ENCODE assay signal across 20 cellular contexts in the genomic region with DNA sequence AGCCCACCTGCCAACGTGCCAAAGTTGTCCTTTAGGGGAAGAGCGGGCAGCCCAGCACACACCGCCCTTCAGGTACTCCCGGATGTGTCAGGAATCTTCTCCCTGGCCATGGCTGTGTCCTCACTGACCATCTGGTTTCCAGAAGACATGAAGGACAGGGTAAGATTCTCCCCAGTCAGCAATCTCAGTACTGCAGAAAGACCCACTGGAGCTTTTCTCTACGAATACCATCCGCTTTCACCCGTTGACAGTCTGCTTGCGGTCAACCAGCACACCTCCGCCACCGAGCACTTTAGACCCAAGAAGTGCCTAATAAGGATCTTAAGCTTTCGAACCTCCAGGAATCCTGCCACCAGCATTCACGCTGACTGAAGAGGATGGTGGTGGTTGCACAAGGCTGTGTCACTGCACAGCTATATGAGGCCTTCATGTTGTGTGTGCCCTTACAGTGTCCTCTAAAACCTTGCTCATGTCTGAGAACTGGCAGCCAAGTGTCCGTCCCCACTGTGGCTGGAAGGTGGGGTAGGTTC. TPM values are rescaled to one million over a fixed set of nuclear protein-coding genes. Genes with fewer than 3 reads are reported as not detected.
DNase-seq lines count a peak whose midpoint lies in the region; ATAC-seq and TF ChIP-seq lines count a peak whose summit lies in the region.
"Had no signal": no experiment of that assay in that cellular context is flagged by ENCODE, and none has a peak within 500 bp of the region (broad histone marks: within the 10 kb centered on the region; RNA-seq: fewer than 3 reads in every experiment).

No MANE protein-coding gene starts in this region.

- CTCF ChIA-PET in activated CD4-positive, alpha-beta T cell treated with anti-CD3 and anti-CD28 coated beads, Interleukin-2, amount 10 ng/mL, durations not matched to agents 7 days and 5 days (lab: Charles Lee): interaction anchor here (0.6 to 3.1 kb wide), 2 partner anchors 25 to 86 kb away, joined by 4 to 10 read pairs; no protein-coding TSS in a partner anchor

- no peak for TF ChIP-seq CTCF in neural cell (IDR thresholded peaks at IDR 0.05; ENCODE audit: poor library complexity, severe bottlenecking)
- no peak for TF ChIP-seq CTCF in osteocyte (IDR thresholded peaks at IDR 0.05)

- no peaks in the 10 kb centered on the region for H3K9me3 Mint-ChIP-seq in activated naive CD8-positive, alpha-beta T cell treated with anti-CD3 and anti-CD28 coated beads for 36 hours
- H3K9me3 Mint-ChIP-seq in activated naive CD8-positive, alpha-beta T cell treated with anti-CD3 and anti-CD28 coated beads, Interleukin-2, amount 50 U/mL, for 24 hours: no peaks in the 10 kb centered on the region
- H3K9me3 Mint-ChIP-seq in activated T-helper 17 cell treated with anti-CD3 and anti-CD28 coated beads, Interleukin-2, amount 50 U/mL, for 72 hours: no peaks in the 10 kb centered on the region
- H3K9me3 Mint-ChIP-seq in activated T-helper 1 cell treated with anti-CD3 and anti-CD28 coated beads, Interleukin-12 subunit alpha, Interleukin-12 subunit beta, Interleukin-2, Interleukin-4 antibody, amounts not matched to agents 30 ng/mL and 10 ng/mL and 1 ng/mL, durations not matched to agents 14 hours and 24 hours and 36 hours: no peaks in the 10 kb centered on the region
- no peaks in the 10 kb centered on the region for H3K9me3 Mint-ChIP-seq in activated CD4-positive, alpha-beta T cell treated with anti-CD3 and anti-CD28 coated beads, Interleukin-2, amount 10 ng/mL, durations not matched to agents 7 days and 5 days
- H3K9me3 Mint-ChIP-seq in osteocyte (ENCODE audit: unreplicated experiment): no peaks in the 10 kb centered on the region

- H3K27ac ChIP-seq in neural cell (ENCODE audit: low read length): no peak overlapping the region
- H3K27ac ChIP-seq: SK-N-MC had no signal

- peaks cover 5% of the 10 kb centered on the region for H3K36me3 Mint-ChIP-seq in activated naive CD8-positive, alpha-beta T cell treated with anti-CD3 and anti-CD28 coated beads for 36 hours
- peaks cover 19% of the 10 kb centered on the region for H3K36me3 Mint-ChIP-seq in activated naive CD8-positive, alpha-beta T cell treated with anti-CD3 and anti-CD28 coated beads, Interleukin-2, amount 50 U/mL, for 24 hours (ENCODE audit: low read depth)
- peaks cover 49% of the 10 kb centered on the region for H3K36me3 Mint-ChIP-seq in activated T-helper 17 cell treated with anti-CD3 and anti-CD28 coated beads, Interleukin-2, amount 50 U/mL, for 72 hours (ENCODE audit: low read depth)
- H3K36me3 Mint-ChIP-seq in activated T-helper 1 cell treated with anti-CD3 and anti-CD28 coated beads, Interleukin-12 subunit alpha, Interleukin-12 subunit beta, Interleukin-2, Interleukin-4 antibody, amounts not matched to agents 30 ng/mL and 10 ng/mL and 1 ng/mL, durations not matched to agents 14 hours and 24 hours and 36 hours (ENCODE audit: low read depth): peaks cover 28% of the 10 kb centered on the region
- peaks cover 26% of the 10 kb centered on the region for H3K36me3 Mint-ChIP-seq in activated CD4-positive, alpha-beta T cell treated with anti-CD3 and anti-CD28 coated beads, Interleukin-2, amount 10 ng/mL, durations not matched to agents 7 days and 5 days (ENCODE audit: low read depth)
- H3K36me3 Mint-ChIP-seq in osteocyte (ENCODE audit: unreplicated experiment): peaks cover 7% of the 10 kb centered on the region

- POLR2A ChIA-PET in activated CD4-positive, alpha-beta T cell treated with anti-CD3 and anti-CD28 coated beads, Interleukin-2, amount 10 ng/mL, durations not matched to agents 7 days and 5 days (lab: Charles Lee): no interaction called here

- peaks cover 12% of the 10 kb centered on the region for H3K4me1 Mint-ChIP-seq in activated naive CD8-positive, alpha-beta T cell treated with anti-CD3 and anti-CD28 coated beads for 36 hours
- peaks cover 6% of the 10 kb centered on the region for H3K4me1 Mint-ChIP-seq in activated naive CD8-positive, alpha-beta T cell treated with anti-CD3 and anti-CD28 coated beads, Interleukin-2, amount 50 U/mL, for 24 hours
- peaks cover 6% of the 10 kb centered on the region for H3K4me1 Mint-ChIP-seq in activated T-helper 17 cell treated with anti-CD3 and anti-CD28 coated beads, Interleukin-2, amount 50 U/mL, for 72 hours
- peaks cover 21% of the 10 kb centered on the region for H3K4me1 Mint-ChIP-seq in activated T-helper 1 cell treated with anti-CD3 and anti-CD28 coated beads, Interleukin-12 subunit alpha, Interleukin-12 subunit beta, Interleukin-2, Interleukin-4 antibody, amounts not matched to agents 30 ng/mL and 10 ng/mL and 1 ng/mL, durations not matched to agents 14 hours and 24 hours and 36 hours (ENCODE audit: low read depth)
- H3K4me1 Mint-ChIP-seq in activated CD4-positive, alpha-beta T cell treated with anti-CD3 and anti-CD28 coated beads, Interleukin-2, amount 10 ng/mL, durations not matched to agents 7 days and 5 days: peaks cover 10% of the 10 kb centered on the region
- H3K4me1 Mint-ChIP-seq in osteocyte (ENCODE audit: unreplicated experiment): peaks cover 5% of the 10 kb centered on the region

- DNase-seq in activated naive CD8-positive, alpha-beta T cell treated with anti-CD3 and anti-CD28 coated beads for 36 hours: no peak
- DNase-seq in activated naive CD8-positive, alpha-beta T cell treated with anti-CD3 and anti-CD28 coated beads, Interleukin-2, amount 50 U/mL, for 24 hours: no peak
- no peak for DNase-seq in activated T-helper 1 cell treated with anti-CD3 and anti-CD28 coated beads, Interleukin-12 subunit alpha, Interleukin-12 subunit beta, Interleukin-2, Interleukin-4 antibody, amounts not matched to agents 30 ng/mL and 10 ng/mL and 1 ng/mL, durations not matched to agents 14 hours and 24 hours and 36 hours (ENCODE audit: low spot score)
- DNase-seq in middle frontal gyrus (ENCODE audit: extremely low spot score, low spot score): no peak
- no peak for DNase-seq in activated CD4-positive, alpha-beta T cell treated with anti-CD3 and anti-CD28 coated beads, Interleukin-2, amount 10 ng/mL, durations not matched to agents 7 days and 5 days
- DNase-seq in osteocyte (ENCODE audit: extremely low spot score, unreplicated experiment): no peak
- DNase-seq: C1 segment of cervical spinal cord; MG63; NCI-H1092; NCI-H1436 treated with DMSO at 0.1 percent for 48 hours; NCI-H2029 treated with DMSO at 0.1 percent for 48 hours; NCI-H510A; NCI-H748 treated with DMSO at 0.1 percent for 48 hours; NK-92 treated with Interleukin-12 subunit alpha and Interleukin-12 subunit beta, amount 100 ng/mL, for 24 hours; SHP77 had no signal

- no peaks in the 10 kb centered on the region for H3K36me3 ChIP-seq in neural cell (ENCODE audit: insufficient read depth, low read length)

- no peak for ATAC-seq in activated naive CD8-positive, alpha-beta T cell treated with anti-CD3 and anti-CD28 coated beads, Interleukin-2, amount 50 U/mL, for 24 hours
- no peak for ATAC-seq in activated T-helper 17 cell treated with anti-CD3 and anti-CD28 coated beads, Interleukin-2, amount 50 U/mL, for 72 hours (replicated peaks)

- H2AFZ ChIP-seq in neural cell (ENCODE audit: low read depth, low read length): no peak overlapping the region

- no peaks in the 10 kb centered on the region for H3K9me3 ChIP-seq in neural cell (ENCODE audit: low read length)
- H3K9me3 ChIP-seq: HAP-1, MG63 had no signal

- TF ChIP-seq EP300 in neural cell (conservative IDR thresholded peaks at IDR 0.05; ENCODE audit: poor library complexity, severe bottlenecking): no peak

- H3K27me3 Mint-ChIP-seq in activated naive CD8-positive, alpha-beta T cell treated with anti-CD3 and anti-CD28 coated beads for 36 hours: peaks cover 24% of the 10 kb centered on the region
- H3K27me3 Mint-ChIP-seq in activated naive CD8-positive, alpha-beta T cell treated with anti-CD3 and anti-CD28 coated beads, Interleukin-2, amount 50 U/mL, for 24 hours: peaks cover 21% of the 10 kb centered on the region
- H3K27me3 Mint-ChIP-seq in activated T-helper 17 cell treated with anti-CD3 and anti-CD28 coated beads, Interleukin-2, amount 50 U/mL, for 72 hours: peaks cover 12% of the 10 kb centered on the region
- H3K27me3 Mint-ChIP-seq in activated T-helper 1 cell treated with anti-CD3 and anti-CD28 coated beads, Interleukin-12 subunit alpha, Interleukin-12 subunit beta, Interleukin-2, Interleukin-4 antibody, amounts not matched to agents 30 ng/mL and 10 ng/mL and 1 ng/mL, durations not matched to agents 14 hours and 24 hours and 36 hours (ENCODE audit: insufficient read depth): peaks cover 20% of the 10 kb centered on the region
- H3K27me3 Mint-ChIP-seq in activated CD4-positive, alpha-beta T cell treated with anti-CD3 and anti-CD28 coated beads, Interleukin-2, amount 10 ng/mL, durations not matched to agents 7 days and 5 days: peaks cover 21% of the 10 kb centered on the region
- H3K27me3 Mint-ChIP-seq in osteocyte (ENCODE audit: unreplicated experiment): peaks cover 10% of the 10 kb centered on the region

- H3F3A ChIP-seq in neural cell (ENCODE audit: insufficient read depth, low read length, poor library complexity, severe bottlenecking): no peaks in the 10 kb centered on the region

- no peaks in the 10 kb centered on the region for H4K20me1 ChIP-seq in neural cell (ENCODE audit: insufficient read depth)

- H3K4me2 ChIP-seq in neural cell (ENCODE audit: low read length): no peak overlapping the region

- H3K9me2 ChIP-seq in neural cell (ENCODE audit: insufficient read depth, low read length): no peaks in the 10 kb centered on the region

- H3K4me3 Mint-ChIP-seq in activated naive CD8-positive, alpha-beta T cell treated with anti-CD3 and anti-CD28 coated beads for 36 hours: no peak overlapping the region
- no peak overlapping the region for H3K4me3 Mint-ChIP-seq in activated naive CD8-positive, alpha-beta T cell treated with anti-CD3 and anti-CD28 coated beads, Interleukin-2, amount 50 U/mL, for 24 hours
- no peak overlapping the region for H3K4me3 Mint-ChIP-seq in activated T-helper 17 cell treated with anti-CD3 and anti-CD28 coated beads, Interleukin-2, amount 50 U/mL, for 72 hours
- H3K4me3 Mint-ChIP-seq in activated T-helper 1 cell treated with anti-CD3 and anti-CD28 coated beads, Interleukin-12 subunit alpha, Interleukin-12 subunit beta, Interleukin-2, Interleukin-4 antibody, amounts not matched to agents 30 ng/mL and 10 ng/mL and 1 ng/mL, durations not matched to agents 14 hours and 24 hours and 36 hours: no peak overlapping the region
- no peak overlapping the region for H3K4me3 Mint-ChIP-seq in activated CD4-positive, alpha-beta T cell treated with anti-CD3 and anti-CD28 coated beads, Interleukin-2, amount 10 ng/mL, durations not matched to agents 7 days and 5 days
- H3K4me3 Mint-ChIP-seq in osteocyte (ENCODE audit: unreplicated experiment): no peak overlapping the region

- no peak for TF ChIP-seq RAD21 in neural cell (conservative IDR thresholded peaks at IDR 0.05)

- no peak overlapping the region for H3K4me3 ChIP-seq in neural cell (ENCODE audit: low read length)
- H3K4me3 ChIP-seq: HAP-1, MG63, SK-N-MC had no signal

- H3K79me2 ChIP-seq in neural cell (replicated peaks; ENCODE audit: insufficient read depth, low read length): no peaks in the 10 kb centered on the region

- peak overlapping the region; percentile 6 for H3K27ac Mint-ChIP-seq in activated naive CD8-positive, alpha-beta T cell treated with anti-CD3 and anti-CD28 coated beads for 36 hours
- H3K27ac Mint-ChIP-seq in activated naive CD8-positive, alpha-beta T cell treated with anti-CD3 and anti-CD28 coated beads, Interleukin-2, amount 50 U/mL, for 24 hours: no peak overlapping the region
- peak overlapping the region; percentile 70 for H3K27ac Mint-ChIP-seq in activated T-helper 17 cell treated with anti-CD3 and anti-CD28 coated beads, Interleukin-2, amount 50 U/mL, for 72 hours
- no peak overlapping the region for H3K27ac Mint-ChIP-seq in activated T-helper 1 cell treated with anti-CD3 and anti-CD28 coated beads, Interleukin-12 subunit alpha, Interleukin-12 subunit beta, Interleukin-2, Interleukin-4 antibody, amounts not matched to agents 30 ng/mL and 10 ng/mL and 1 ng/mL, durations not matched to agents 14 hours and 24 hours and 36 hours
- H3K27ac Mint-ChIP-seq in activated CD4-positive, alpha-beta T cell treated with anti-CD3 and anti-CD28 coated beads, Interleukin-2, amount 10 ng/mL, durations not matched to agents 7 days and 5 days: no peak overlapping the region
- no peak overlapping the region for H3K27ac Mint-ChIP-seq in osteocyte (ENCODE audit: unreplicated experiment)

- no peak overlapping the region for H3K9ac ChIP-seq in neural cell (ENCODE audit: low read length)

- intact Hi-C loops in activated T-helper 1 cell treated with anti-CD3 and anti-CD28 coated beads, Interleukin-12 subunit alpha, Interleukin-12 subunit beta, Interleukin-2, Interleukin-4 antibody, amounts not matched to agents 30 ng/mL and 10 ng/mL and 1 ng/mL, durations not matched to agents 14 hours and 24 hours and 36 hours (cut with micrococcal nuclease): loop anchor here (10.0 kb wide), 1 partner anchor 623 kb away; no protein-coding TSS in a partner anchor

- no peaks in the 10 kb centered on the region for H3K27me3 ChIP-seq in neural cell (ENCODE audit: insufficient read depth, low read depth, low read length)

RNA-seq across cellular contexts. Expression of gene ITM2C, which starts 42.7 kb away (rescaled TPM):
- 10 to 100 TPM; 69.9 to 73.6 TPM for total RNA-seq in activated naive CD8-positive, alpha-beta T cell treated with anti-CD3 and anti-CD28 coated beads for 36 hours
- total RNA-seq in activated T-helper 17 cell treated with anti-CD3 and anti-CD28 coated beads, Interleukin-2, amount 50 U/mL, for 72 hours: 10 to 100 TPM; 28.7 to 45.0 TPM
- 186 and 223 TPM in 2 replicates for polyA plus RNA-seq in neural cell
- 120 and 122 TPM in 2 replicates for polyA minus RNA-seq in neural cell
- 4.2 and 5.2 TPM in 2 replicates for total RNA-seq in activated T-helper 1 cell treated with anti-CD3 and anti-CD28 coated beads, Interleukin-12 subunit alpha, Interleukin-12 subunit beta, Interleukin-2, Interleukin-4 antibody, amounts not matched to agents 30 ng/mL and 10 ng/mL and 1 ng/mL, durations not matched to agents 14 hours and 24 hours and 36 hours
- 10 to 100 TPM; 29.4 to 30.4 TPM for total RNA-seq in activated CD4-positive, alpha-beta T cell treated with anti-CD3 and anti-CD28 coated beads, Interleukin-2, amount 10 ng/mL, durations not matched to agents 7 days and 5 days
- 503 and 526 TPM in 2 replicates for total RNA-seq in osteocyte
- total RNA-seq: OCI-LY7 had no signal

Comparison
In these comparisons a context has a peak if more than half of its experiments do, and no peak if none do; other contexts are left out.
1. H3K27ac Mint-ChIP-seq: peak in activated naive CD8-positive, alpha-beta T cell treated with anti-CD3 and anti-CD28 coated beads for 36 hours (single experiment) and activated T-helper 17 cell treated with anti-CD3 and anti-CD28 coated beads, Interleukin-2, amount 50 U/mL, for 72 hours (single experiment); none in activated naive CD8-positive, alpha-beta T cell treated with anti-CD3 and anti-CD28 coated beads, Interleukin-2, amount 50 U/mL, for 24 hours (single experiment), activated T-helper 1 cell treated with anti-CD3 and anti-CD28 coated beads, Interleukin-12 subunit alpha, Interleukin-12 subunit beta, Interleukin-2, Interleukin-4 antibody, amounts not matched to agents 30 ng/mL and 10 ng/mL and 1 ng/mL, durations not matched to agents 14 hours and 24 hours and 36 hours (single experiment), activated CD4-positive, alpha-beta T cell treated with anti-CD3 and anti-CD28 coated beads, Interleukin-2, amount 10 ng/mL, durations not matched to agents 7 days and 5 days (single experiment) and osteocyte (single experiment).